ENCODE assay signal across 27 cellular contexts in genomic region chr16:12024429-12024828, GRCh38. TPM values are rescaled to one million over a fixed set of nuclear protein-coding genes. Genes with fewer than 3 reads are reported as not detected.
DNase-seq lines count a peak whose midpoint lies in the region; ATAC-seq and TF ChIP-seq lines count a peak whose summit lies in the region.
"Had no signal": no experiment of that assay in that cellular context is flagged by ENCODE, and none has a peak within 500 bp of the region (broad histone marks: within the 10 kb centered on the region; RNA-seq: fewer than 3 reads in every experiment).

No MANE protein-coding gene starts in this region.

- H3K27ac Mint-ChIP-seq in nephron progenitor cell = no peak overlapping the region
- H3K27ac Mint-ChIP-seq: activated CD4-positive, alpha-beta T cell treated with anti-CD3 and anti-CD28 coated beads, Interleukin-2, amount 10 ng/mL, durations not matched to agents 24 days and 14 days; activated naive CD4-positive, alpha-beta T cell treated with anti-CD3 and anti-CD28 coated beads for 36 hours; GM23338; stimulated activated naive CD8-positive, alpha-beta T cell treated with anti-CD3 and anti-CD28 coated beads, Interleukin-15, Interleukin-2, amounts not matched to agents 100 ng/mL and 50 ng/mL, for 24 hours had no signal

- no peaks in the 10 kb centered on the region for H3K4me1 ChIP-seq in HEK293 (ENCODE audit: control insufficient read depth, insufficient read depth, low read length)
- H3K4me1 ChIP-seq in PC-9 (replicated peaks; ENCODE audit: insufficient read depth) = peaks cover 55% of the 10 kb centered on the region
- peaks cover 15% of the 10 kb centered on the region for H3K4me1 ChIP-seq in hepatocyte (ENCODE audit: insufficient read depth)
- H3K4me1 ChIP-seq in trophoblast cell (ENCODE audit: control insufficient read depth in 1 of 2, insufficient read depth in 2 of 2, low read length in 2 of 2) = peaks cover 0 to 5% of the 10 kb centered on the region in 2 experiments
- no peaks in the 10 kb centered on the region for H3K4me1 ChIP-seq in esophagus muscularis mucosa
- H3K4me1 ChIP-seq: thyroid gland had no signal

- no peaks in the 10 kb centered on the region for H3K9me3 Mint-ChIP-seq in nephron progenitor cell
- H3K9me3 Mint-ChIP-seq: activated CD4-positive, alpha-beta T cell treated with anti-CD3 and anti-CD28 coated beads, Interleukin-2, amount 10 ng/mL, durations not matched to agents 24 days and 14 days; activated naive CD4-positive, alpha-beta T cell treated with anti-CD3 and anti-CD28 coated beads for 36 hours; GM23338; stimulated activated naive CD8-positive, alpha-beta T cell treated with anti-CD3 and anti-CD28 coated beads, Interleukin-15, Interleukin-2, amounts not matched to agents 100 ng/mL and 50 ng/mL, for 24 hours had no signal

- no peaks in the 10 kb centered on the region for H3K27me3 Mint-ChIP-seq in nephron progenitor cell (ENCODE audit: low read depth, poor library complexity)
- H3K27me3 Mint-ChIP-seq: activated CD4-positive, alpha-beta T cell treated with anti-CD3 and anti-CD28 coated beads, Interleukin-2, amount 10 ng/mL, durations not matched to agents 24 days and 14 days; stimulated activated naive CD8-positive, alpha-beta T cell treated with anti-CD3 and anti-CD28 coated beads, Interleukin-15, Interleukin-2, amounts not matched to agents 100 ng/mL and 50 ng/mL, for 24 hours had no signal

- no TSS peak for BruUV-seq in PC-9 (replicated peaks; lab: Mats Ljungman, UMichigan)

- no peak overlapping the region for H2BK120ac ChIP-seq in trophoblast cell (ENCODE audit: insufficient read depth, low read length, poor library complexity)

- H2BK5ac ChIP-seq in trophoblast cell (ENCODE audit: low read depth, low read length, poor library complexity) = no peak overlapping the region

- no peak for ATAC-seq in left ventricle myocardium superior
- ATAC-seq: foreskin keratinocyte, GM23338, heart right ventricle, left colon had no signal

- H4K12ac ChIP-seq in trophoblast cell (ENCODE audit: low read depth, low read length) = no peak overlapping the region

- H4K8ac ChIP-seq in trophoblast cell (ENCODE audit: low read depth, low read length) = no peak overlapping the region

- no peak overlapping the region for H3K4me3 ChIP-seq in HEK293 (ENCODE audit: low read depth, low read length)
- H3K4me3 ChIP-seq in PC-9 = no peak overlapping the region
- H3K4me3 ChIP-seq in hepatocyte = no peak overlapping the region
- no peak overlapping the region for H3K4me3 ChIP-seq in trophoblast cell (ENCODE audit: low read depth, low read length)
- H3K4me3 ChIP-seq in esophagus muscularis mucosa = no peak overlapping the region
- H3K4me3 ChIP-seq: GM23338, heart right ventricle, skin epidermis, thyroid gland had no signal

- CTCF ChIA-PET in HEK293 (lab: Yijun Ruan, JAX) (no interaction called here), PC-9 (lab: Charles Lee) (no interaction called here)

- H3K4me2 ChIP-seq in PC-9 (peak overlapping the region; percentile 59), hepatocyte (peak overlapping the region; percentile 36), trophoblast cell (ENCODE audit: low read length) (no peak overlapping the region)
- H3K4me2 ChIP-seq: GM23338 had no signal

- peaks cover 3% of the 10 kb centered on the region for H3K4me1 Mint-ChIP-seq in nephron progenitor cell
- H3K4me1 Mint-ChIP-seq: activated CD4-positive, alpha-beta T cell treated with anti-CD3 and anti-CD28 coated beads, Interleukin-2, amount 10 ng/mL, durations not matched to agents 24 days and 14 days had no signal

- no peak overlapping the region for H3K9ac ChIP-seq in trophoblast cell (ENCODE audit: low read length)

- intact Hi-C loops in PC-9 (cut with micrococcal nuclease; ENCODE audit: unreplicated experiment) = no loop called here
- intact Hi-C loops in esophagus muscularis mucosa (cut with DNase I) = no loop called here
- intact Hi-C loops in left ventricle myocardium superior (cut with micrococcal nuclease) = no loop called here

- no peak overlapping the region for H3K4ac ChIP-seq in trophoblast cell (ENCODE audit: low read depth, low read length)

- peaks cover 2% of the 10 kb centered on the region for H3K79me1 ChIP-seq in trophoblast cell (ENCODE audit: low read length)

- TF ChIP-seq CTCF in HEK293 (tag by site-specific recombination; IDR thresholded peaks at IDR 0.05) (no peak), PC-9 (conservative IDR thresholded peaks at IDR 0.05) (no peak), hepatocyte (IDR thresholded peaks at IDR 0.05; ENCODE audit: poor library complexity) (no peak), esophagus muscularis mucosa (IDR thresholded peaks at IDR 0.05) (no peak), nephron progenitor cell (IDR thresholded peaks at IDR 0.05) (no peak)

- H3K36me3 ChIP-seq in HEK293 (ENCODE audit: control insufficient read depth in 2 of 2, insufficient read depth in 1 of 2, low read length in 2 of 2) = no peaks in the 10 kb centered on the region
- H3K36me3 ChIP-seq in PC-9 (ENCODE audit: low read depth) = no peaks in the 10 kb centered on the region
- H3K36me3 ChIP-seq in hepatocyte (replicated peaks; ENCODE audit: insufficient read depth, low read depth) = no peaks in the 10 kb centered on the region
- no peaks in the 10 kb centered on the region for H3K36me3 ChIP-seq in trophoblast cell (ENCODE audit: control insufficient read depth in 1 of 2, insufficient read depth in 2 of 2, low read length in 2 of 2)
- peaks cover 0 to 13% (median 8%) of the 10 kb centered on the region in 4 donors for H3K36me3 ChIP-seq in esophagus muscularis mucosa
- H3K36me3 ChIP-seq: thyroid gland had no signal

- H3K14ac ChIP-seq in trophoblast cell (ENCODE audit: low read length) = no peak overlapping the region

- H3K9me3 ChIP-seq in HEK293 (ENCODE audit: control insufficient read depth, insufficient read depth, low read depth, low read length) = no peaks in the 10 kb centered on the region
- no peaks in the 10 kb centered on the region for H3K9me3 ChIP-seq in PC-9 (ENCODE audit: insufficient read depth, low read depth)
- H3K9me3 ChIP-seq in hepatocyte (ENCODE audit: low read depth) = no peaks in the 10 kb centered on the region
- peaks cover 2% of the 10 kb centered on the region for H3K9me3 ChIP-seq in trophoblast cell (ENCODE audit: insufficient read depth, low read depth, low read length)
- no peaks in the 10 kb centered on the region for H3K9me3 ChIP-seq in esophagus muscularis mucosa
- H3K9me3 ChIP-seq: heart right ventricle, thyroid gland had no signal

- H3K23ac ChIP-seq in trophoblast cell (ENCODE audit: low read length) = no peak overlapping the region

- H3K27ac ChIP-seq in HEK293 (ENCODE audit: extremely low read depth, low read depth, low read length) (no peak overlapping the region), PC-9 (peak overlapping the region; percentile 65), hepatocyte (peak overlapping the region; percentile 89), trophoblast cell (ENCODE audit: low read depth, low read length) (no peak overlapping the region), esophagus muscularis mucosa (replicated peaks in 1 of 4) (no peak overlapping the region)
- H3K27ac ChIP-seq: foreskin keratinocyte, heart right ventricle, skin epidermis, thyroid gland had no signal

- H4K91ac ChIP-seq in trophoblast cell (ENCODE audit: low read depth, low read length) = no peak overlapping the region

- no peaks in the 10 kb centered on the region for H4K20me1 ChIP-seq in PC-9 (ENCODE audit: insufficient read depth)
- H4K20me1 ChIP-seq in hepatocyte (ENCODE audit: insufficient read depth, poor library complexity, severe bottlenecking) = no peaks in the 10 kb centered on the region

- H3K9me2 ChIP-seq in PC-9 (ENCODE audit: insufficient read depth) (no peaks in the 10 kb centered on the region), hepatocyte (replicated peaks; ENCODE audit: insufficient read depth) (no peaks in the 10 kb centered on the region)

- H3K36me3 Mint-ChIP-seq in nephron progenitor cell (ENCODE audit: low read depth) = no peaks in the 10 kb centered on the region

- no peak overlapping the region for H3K18ac ChIP-seq in trophoblast cell (ENCODE audit: low read length)

- H2AK5ac ChIP-seq in trophoblast cell (ENCODE audit: low read length) = no peak overlapping the region

- H3K79me2 ChIP-seq in PC-9 (ENCODE audit: low read depth) = peaks cover 18% of the 10 kb centered on the region
- H3K79me2 ChIP-seq in hepatocyte = no peaks in the 10 kb centered on the region
- no peaks in the 10 kb centered on the region for H3K79me2 ChIP-seq in trophoblast cell (ENCODE audit: control insufficient read depth, insufficient read depth, low read length, poor library complexity)

- H2AFZ ChIP-seq in PC-9 (no peak overlapping the region), hepatocyte (no peak overlapping the region), trophoblast cell (ENCODE audit: insufficient read depth, low read length, poor library complexity) (no peak overlapping the region)
- H2AFZ ChIP-seq: GM23338 had no signal

- no peak overlapping the region for H3K4me3 Mint-ChIP-seq in nephron progenitor cell
- H3K4me3 Mint-ChIP-seq: activated CD4-positive, alpha-beta T cell treated with anti-CD3 and anti-CD28 coated beads, Interleukin-2, amount 10 ng/mL, durations not matched to agents 24 days and 14 days; activated naive CD4-positive, alpha-beta T cell treated with anti-CD3 and anti-CD28 coated beads for 36 hours; GM23338; stimulated activated naive CD8-positive, alpha-beta T cell treated with anti-CD3 and anti-CD28 coated beads, Interleukin-15, Interleukin-2, amounts not matched to agents 100 ng/mL and 50 ng/mL, for 24 hours had no signal

- TF ChIP-seq POLR2A in esophagus muscularis mucosa (IDR thresholded peaks at IDR 0.05; ENCODE audit: low read depth) = no peak

- WGBS in hepatocyte (ENCODE audit: low lambda C conversion rate, missing lambda C conversion rate) = 71% methylated on average over 7 of the region's 7 CpGs
- no CpG with 5 or more reads among the region's 7 CpGs for WGBS in trophoblast cell (ENCODE audit: extremely low coverage, insufficient coverage, insufficient read length)
- WGBS in esophagus muscularis mucosa = 93% methylated on average over 7 of the region's 7 CpGs

- H3F3A ChIP-seq in PC-9 (ENCODE audit: insufficient read depth, low read depth) = peaks cover 43% of the 10 kb centered on the region

- POLR2A ChIA-PET in HEK293 (lab: Yijun Ruan, JAX) = interaction anchor here (1.0 kb wide), 1 partner anchor 48 kb away, joined by 3 read pairs; the partner anchor contains the start of gene SNX29
- POLR2A ChIA-PET in PC-9 (lab: Charles Lee; ENCODE audit: unreplicated experiment) = interaction anchor here (0.6 to 0.7 kb wide), 3 partner anchors 100 to 1082 kb away, joined by 3 to 12 read pairs (median 4); partner anchors contain the start of gene DEXI

- no peak for TF ChIP-seq EP300 in esophagus muscularis mucosa (IDR thresholded peaks at IDR 0.05)

- H3K27me3 ChIP-seq in PC-9 (ENCODE audit: insufficient read depth, low read depth) (no peaks in the 10 kb centered on the region), hepatocyte (no peaks in the 10 kb centered on the region), trophoblast cell (ENCODE audit: insufficient read depth, low read length) (no peaks in the 10 kb centered on the region), esophagus muscularis mucosa (no peaks in the 10 kb centered on the region)
- H3K27me3 ChIP-seq: foreskin keratinocyte, heart right ventricle, thyroid gland had no signal

- DNase-seq in PC-9 (peak; percentile 72 to 97), hepatocyte (ENCODE audit: low spot score) (peak; percentile 77), trophoblast cell (peak; percentile 68 to 91), esophagus muscularis mucosa (ENCODE audit: extremely low spot score) (no peak), left ventricle myocardium superior (no peak), nephron progenitor cell (no peak)
- DNase-seq: ACHN; activated CD4-positive, alpha-beta T cell treated with anti-CD3 and anti-CD28 coated beads, Interleukin-2, amount 10 ng/mL, durations not matched to agents 24 days and 14 days; activated naive CD4-positive, alpha-beta T cell treated with anti-CD3 and anti-CD28 coated beads for 36 hours; activated T-cell treated with anti-CD3 and anti-CD28 coated beads, Interleukin-2, amount 50 U/mL, for 48 hours; DMS53; effector CD8-positive, alpha-beta T cell; foreskin keratinocyte; heart right ventricle; left colon; mesendoderm; NCI-H187 treated with DMSO at 0.1 percent for 48 hours; NCI-H526; thyroid gland had no signal

- H2BK12ac ChIP-seq in trophoblast cell (ENCODE audit: low read length) = no peak overlapping the region

RNA-seq across cellular contexts. Expression of gene SNX29, which starts 47.9 kb away (rescaled TPM):
- total RNA-seq in PC-9 (2021) (27.2 and 37.9 TPM in 2 replicates), hepatocyte (5.3 and 7.5 TPM in 2 replicates), esophagus muscularis mucosa (10 to 100 TPM; 17.4 to 26.7 (median 22.3) TPM), left ventricle myocardium superior (9.7 TPM)
- polyA plus RNA-seq in hepatocyte = 17.4 and 23.9 TPM in 2 replicates
- polyA plus RNA-seq in trophoblast cell (2013) = 3.8 and 4.0 TPM in 2 replicates

RNA-seq across cellular contexts. Expression of gene TNFRSF17, which starts 59.4 kb away (rescaled TPM):
- total RNA-seq in PC-9 (2021) = not detected in 2 replicates
- total RNA-seq in hepatocyte = not detected in 2 replicates
- not detected in 2 replicates for polyA plus RNA-seq in hepatocyte
- polyA plus RNA-seq in trophoblast cell (2013) = not detected in 2 replicates
- not detected for total RNA-seq in esophagus muscularis mucosa
- not detected for total RNA-seq in left ventricle myocardium superior
- total RNA-seq: activated CD4-positive, alpha-beta T cell treated with anti-CD3 and anti-CD28 coated beads, Interleukin-2, amount 10 ng/mL, durations not matched to agents 24 days and 14 days; activated naive CD4-positive, alpha-beta T cell treated with anti-CD3 and anti-CD28 coated beads for 36 hours; bronchial epithelial cell; foreskin keratinocyte; GM23338; heart right ventricle; myocyte; T-helper 2 cell treated with Interferon-gamma antibody and Interleukin-4, amounts not matched to agents 100 ng/mL and 5 ng/mL, for 36 hours had no signal
- polyA plus RNA-seq: BJ, foreskin keratinocyte, GM23338, heart right ventricle had no signal

Comparison
In these comparisons a context has a peak if more than half of its experiments do, and no peak if none do; other contexts are left out.
1. H3K27ac ChIP-seq: peak in PC-9 (single experiment) and hepatocyte (single experiment); none in HEK293 (single experiment), trophoblast cell (single experiment) and esophagus muscularis mucosa (0 of 4).
2. DNase-seq: peak in PC-9 (2 of 2), hepatocyte (single experiment) and trophoblast cell (2 of 2); none in esophagus muscularis mucosa (single experiment), left ventricle myocardium superior (single experiment) and nephron progenitor cell (single experiment).